In the genomic region with DNA sequence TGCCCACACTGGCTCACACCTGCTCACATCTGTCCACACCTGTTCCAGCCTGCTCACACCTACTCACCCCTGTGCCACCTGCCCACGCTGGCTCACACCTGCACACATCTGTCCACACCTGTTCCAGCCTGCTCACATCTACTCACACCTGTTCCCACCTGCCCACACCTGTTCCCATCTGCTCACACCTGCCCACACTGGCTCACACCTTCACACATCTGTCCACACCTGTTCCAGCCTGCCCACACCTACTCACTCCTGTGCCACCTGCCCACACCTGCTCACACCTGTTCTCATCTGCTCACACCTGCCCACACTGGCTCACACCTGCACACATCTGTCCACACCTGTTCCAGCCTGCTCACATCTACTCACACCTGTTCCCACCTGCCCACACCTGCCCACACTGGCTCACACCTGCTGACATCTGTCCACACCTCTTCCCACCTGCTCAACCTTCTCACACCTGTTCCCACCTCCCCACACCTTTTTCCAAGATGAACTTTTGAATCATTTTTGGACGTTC, we compare ENCODE assay signal across 12 cellular contexts. TPM values are rescaled to one million over a fixed set of nuclear protein-coding genes. Genes with fewer than 3 reads are reported as not detected.
DNase-seq lines count a peak whose midpoint lies in the region; ATAC-seq, FAIRE-seq and TF ChIP-seq lines count a peak whose summit lies in the region.
"Not testable (repeated sequence)": the region's sequence is repeated elsewhere in the genome, so short reads cannot be mapped to it uniquely, and the experiment has no call there.
"Had no signal": no experiment of that assay in that cellular context is flagged by ENCODE, and none has a peak within 500 bp of the region (broad histone marks: within the 10 kb centered on the region; RNA-seq: fewer than 3 reads in every experiment).

No MANE protein-coding gene starts in this region.

- not testable (repeated sequence) for H3K36me3 ChIP-seq in Caco-2 (ENCODE audit: control insufficient read depth, insufficient read depth, low read length); bronchial epithelial cell (ENCODE audit: control insufficient read depth, insufficient read depth, low read length)

- H3K9me3 Mint-ChIP-seq in Caco-2 (ENCODE audit: unreplicated experiment) = peaks cover 11% of the 10 kb centered on the region
- not testable (repeated sequence) for H3K9me3 Mint-ChIP-seq in IgD-negative memory B cell; immature natural killer cell; natural killer cell; stimulated activated naive CD8-positive, alpha-beta T cell treated with anti-CD3 and anti-CD28 coated beads, Interleukin-15, Interleukin-2, amounts not matched to agents 100 ng/mL and 50 ng/mL, for 24 hours
- H3K9me3 Mint-ChIP-seq in activated T-cell treated with anti-CD3 and anti-CD28 coated beads, Interleukin-2, amount 50 U/mL, for 4 hours = peaks cover 10% of the 10 kb centered on the region

- CTCF ChIA-PET in Caco-2 (lab: Charles Lee) = not testable (repeated sequence)

- not testable (repeated sequence) for H3K27ac Mint-ChIP-seq in Caco-2 (ENCODE audit: unreplicated experiment); natural killer cell; stimulated activated naive CD8-positive, alpha-beta T cell treated with anti-CD3 and anti-CD28 coated beads, Interleukin-15, Interleukin-2, amounts not matched to agents 100 ng/mL and 50 ng/mL, for 24 hours
- peak overlapping the region in 1 of 3 donors; percentile 68 for H3K27ac Mint-ChIP-seq in IgD-negative memory B cell
- peak overlapping the region in 5 of 6 donors; percentile 12 to 57 (median 39) for H3K27ac Mint-ChIP-seq in immature natural killer cell

- not testable (repeated sequence) for H3K4me1 Mint-ChIP-seq in Caco-2 (ENCODE audit: low read depth, unreplicated experiment); activated T-cell treated with anti-CD3 and anti-CD28 coated beads, Interleukin-2, amount 50 U/mL, for 4 hours (ENCODE audit: low read depth)
- H3K4me1 Mint-ChIP-seq in IgD-negative memory B cell = peaks cover 10 to 18% (median 17%) of the 10 kb centered on the region in 3 donors
- H3K4me1 Mint-ChIP-seq in immature natural killer cell = peaks cover 22 to 34% of the 10 kb centered on the region in 2 donors
- peaks cover 20 to 33% of the 10 kb centered on the region in 2 donors for H3K4me1 Mint-ChIP-seq in natural killer cell
- H3K4me1 Mint-ChIP-seq in stimulated activated naive CD8-positive, alpha-beta T cell treated with anti-CD3 and anti-CD28 coated beads, Interleukin-15, Interleukin-2, amounts not matched to agents 100 ng/mL and 50 ng/mL, for 24 hours (ENCODE audit: low read depth) = peaks cover 18% of the 10 kb centered on the region

- H3K4me3 Mint-ChIP-seq in Caco-2 (ENCODE audit: unreplicated experiment) = peak overlapping the region; percentile 35
- H3K4me3 Mint-ChIP-seq in IgD-negative memory B cell = peak overlapping the region in 3 of 4 donors; percentile 13 to 64 (median 32)
- peak overlapping the region; percentile 49 for H3K4me3 Mint-ChIP-seq in activated T-cell treated with anti-CD3 and anti-CD28 coated beads, Interleukin-2, amount 50 U/mL, for 4 hours
- peak overlapping the region; percentile 36 to 61 (median 39) for H3K4me3 Mint-ChIP-seq in immature natural killer cell
- peak overlapping the region; percentile 35 for H3K4me3 Mint-ChIP-seq in natural killer cell
- H3K4me3 Mint-ChIP-seq in stimulated activated naive CD8-positive, alpha-beta T cell treated with anti-CD3 and anti-CD28 coated beads, Interleukin-15, Interleukin-2, amounts not matched to agents 100 ng/mL and 50 ng/mL, for 24 hours = peak overlapping the region; percentile 36

- intact Hi-C loops in Caco-2 (cut with micrococcal nuclease; ENCODE audit: unreplicated experiment); natural killer cell (cut with micrococcal nuclease): not testable (repeated sequence)

- POLR2A ChIA-PET in Caco-2 (lab: Charles Lee) = not testable (repeated sequence)

- not testable (repeated sequence) for H3K27me3 ChIP-seq in Caco-2 (replicated peaks; ENCODE audit: control insufficient read depth, insufficient read depth, low read length)
- H3K27me3 ChIP-seq in bronchial epithelial cell (ENCODE audit: control insufficient read depth, insufficient read depth, low read length) = peaks cover 25% of the 10 kb centered on the region

- not testable (repeated sequence) for H3K27me3 Mint-ChIP-seq in Caco-2 (ENCODE audit: insufficient read depth, unreplicated experiment)
- peaks cover 20% of the 10 kb centered on the region for H3K27me3 Mint-ChIP-seq in IgD-negative memory B cell
- H3K27me3 Mint-ChIP-seq in activated T-cell treated with anti-CD3 and anti-CD28 coated beads, Interleukin-2, amount 50 U/mL, for 4 hours (ENCODE audit: low read depth) = peaks cover 47% of the 10 kb centered on the region
- H3K27me3 Mint-ChIP-seq in immature natural killer cell (ENCODE audit: low read depth in 3 of 3) = peaks cover 7 to 19% (median 17%) of the 10 kb centered on the region in 3 donors
- H3K27me3 Mint-ChIP-seq in natural killer cell (ENCODE audit: low read depth in 2 of 2) = peaks cover 13 to 20% of the 10 kb centered on the region in 2 donors
- H3K27me3 Mint-ChIP-seq in stimulated activated naive CD8-positive, alpha-beta T cell treated with anti-CD3 and anti-CD28 coated beads, Interleukin-15, Interleukin-2, amounts not matched to agents 100 ng/mL and 50 ng/mL, for 24 hours = peaks cover 41% of the 10 kb centered on the region

- not testable (repeated sequence) for H3K36me3 Mint-ChIP-seq in Caco-2 (ENCODE audit: insufficient read depth, unreplicated experiment); IgD-negative memory B cell; activated T-cell treated with anti-CD3 and anti-CD28 coated beads, Interleukin-2, amount 50 U/mL, for 4 hours (ENCODE audit: insufficient read depth); immature natural killer cell; natural killer cell; stimulated activated naive CD8-positive, alpha-beta T cell treated with anti-CD3 and anti-CD28 coated beads, Interleukin-15, Interleukin-2, amounts not matched to agents 100 ng/mL and 50 ng/mL, for 24 hours (ENCODE audit: low read depth)

- DNase-seq in Caco-2; activated T-cell treated with anti-CD3 and anti-CD28 coated beads, Interleukin-2, amount 50 U/mL, for 4 hours; bronchial epithelial cell (ENCODE audit: low read depth); immature natural killer cell; natural killer cell: not testable (repeated sequence)

- not testable (repeated sequence) for H3K9me3 ChIP-seq in Caco-2

- peak; percentile 94 for FAIRE-seq in bronchial epithelial cell (lab: Jason Lieb, UNC)

- not testable (repeated sequence) for H3K4me1 ChIP-seq in Caco-2

- not testable (repeated sequence) for ATAC-seq in activated T-cell treated with anti-CD3 and anti-CD28 coated beads, Interleukin-2, amount 50 U/mL, for 4 hours; natural killer cell

- not testable (repeated sequence) for H3K4me3 ChIP-seq in Caco-2 (ENCODE audit: low read depth, low read length); bronchial epithelial cell (ENCODE audit: low read depth, low read length)

- not testable (repeated sequence) for BruUV-seq in Caco-2 (replicated peaks; lab: Mats Ljungman, UMichigan)

- TF ChIP-seq CTCF in Caco-2 (IDR thresholded peaks at IDR 0.05; ENCODE audit: insufficient read depth in 1 of 2, low read depth in 1 of 2, low read length in 1 of 2, severe bottlenecking in 1 of 2, unreplicated experiment in 1 of 2); bronchial epithelial cell (IDR thresholded peaks at IDR 0.05; ENCODE audit: insufficient read depth, low read length, severe bottlenecking); natural killer cell (IDR thresholded peaks at IDR 0.05): not testable (repeated sequence)

RNA-seq across cellular contexts. Expression of a gene that starts 43.9 kb away (rescaled TPM):
- total RNA-seq in Caco-2 (2022) = 0.29 and 0.32 TPM in 2 replicates
- polyA plus RNA-seq in IgD-negative memory B cell = not detected
- total RNA-seq in activated T-cell treated with anti-CD3 and anti-CD28 coated beads, Interleukin-2, amount 50 U/mL, for 4 hours = under 1 TPM in 1 of 3 donors, not detected in 2; 0.08 TPM
- total RNA-seq in bronchial epithelial cell = not detected in 2 replicates
- polyA plus RNA-seq in immature natural killer cell = not detected
- total RNA-seq in natural killer cell = not detected
- total RNA-seq: A673; CD4-positive, alpha-beta T cell; MCF 10A; Right ventricle myocardium inferior had no signal
- polyA plus RNA-seq: BJ had no signal

RNA-seq across cellular contexts. Expression of a gene that starts 45.7 kb away (rescaled TPM):
- total RNA-seq in Caco-2 (2022) = 41.7 and 42.0 TPM in 2 replicates
- polyA plus RNA-seq in IgD-negative memory B cell = 10.9 TPM
- total RNA-seq in activated T-cell treated with anti-CD3 and anti-CD28 coated beads, Interleukin-2, amount 50 U/mL, for 4 hours = 10 to 100 TPM; 13.6 to 26.8 (median 18.5) TPM
- 10.3 and 14.5 TPM in 2 replicates for total RNA-seq in bronchial epithelial cell
- 10 to 100 TPM in 1 of 3 donors, 1 to 10 TPM in 2; 9.5 to 18.2 (median 9.7) TPM for polyA plus RNA-seq in immature natural killer cell
- 10 to 100 TPM; 53.2 to 92.5 (median 81.3) TPM for total RNA-seq in natural killer cell
